1 cellular context compared by ENCODE assay signal in genomic region chr1:160651428-160652064, GRCh38.
TF ChIP-seq lines count a peak whose summit lies in the region.

No MANE protein-coding gene starts in this region.

TF ChIP-seq in H1, 55 proteins besides CTCF, POLR2A, EP300 and RAD21:
- no peak for TF ChIP-seq RXRA (IDR thresholded peaks at IDR 0.05; ENCODE audit: insufficient read depth, low read depth, low read length)
- no peak for TF ChIP-seq JUND (IDR thresholded peaks at IDR 0.05; ENCODE audit: low read length)
- TF ChIP-seq KDM4A (IDR thresholded peaks at IDR 0.05; ENCODE audit: low read depth, low read length, severe bottlenecking) = no peak
- TF ChIP-seq PHF8 (conservative IDR thresholded peaks at IDR 0.05; ENCODE audit: low read depth, low read length) = no peak
- TF ChIP-seq HDAC6 (IDR thresholded peaks at IDR 0.05; ENCODE audit: low read depth, low read length) = no peak
- TF ChIP-seq SRF (IDR thresholded peaks at IDR 0.05; ENCODE audit: low read depth, low read length) = no peak
- no peak for TF ChIP-seq SP1 (IDR thresholded peaks at IDR 0.05; ENCODE audit: low read depth, low read length)
- no peak for TF ChIP-seq EGR1 (IDR thresholded peaks at IDR 0.05; ENCODE audit: borderline replicate concordance, low read depth, low read length)
- TF ChIP-seq, protein P1, sequence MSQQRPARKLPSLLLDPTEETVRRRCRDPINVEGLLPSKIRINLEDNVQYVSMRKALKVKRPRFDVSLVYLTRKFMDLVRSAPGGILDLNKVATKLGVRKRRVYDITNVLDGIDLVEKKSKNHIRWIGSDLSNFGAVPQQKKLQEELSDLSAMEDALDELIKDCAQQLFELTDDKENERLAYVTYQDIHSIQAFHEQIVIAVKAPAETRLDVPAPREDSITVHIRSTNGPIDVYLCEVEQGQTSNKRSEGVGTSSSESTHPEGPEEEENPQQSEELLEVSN (IDR thresholded peaks at IDR 0.05) = no peak
- no peak for TF ChIP-seq POU5F1 (IDR thresholded peaks at IDR 0.05; ENCODE audit: low read depth, low read length)
- TF ChIP-seq POLR2AphosphoS5 (IDR thresholded peaks at IDR 0.05; ENCODE audit: low read depth, low read length) = no peak
- no peak for TF ChIP-seq KDM5A (IDR thresholded peaks at IDR 0.05; ENCODE audit: low read length)
- no peak for TF ChIP-seq CBX5 (IDR thresholded peaks at IDR 0.05; ENCODE audit: low read depth, low read length)
